8 cellular contexts compared by ENCODE assay signal in the genomic region with DNA sequence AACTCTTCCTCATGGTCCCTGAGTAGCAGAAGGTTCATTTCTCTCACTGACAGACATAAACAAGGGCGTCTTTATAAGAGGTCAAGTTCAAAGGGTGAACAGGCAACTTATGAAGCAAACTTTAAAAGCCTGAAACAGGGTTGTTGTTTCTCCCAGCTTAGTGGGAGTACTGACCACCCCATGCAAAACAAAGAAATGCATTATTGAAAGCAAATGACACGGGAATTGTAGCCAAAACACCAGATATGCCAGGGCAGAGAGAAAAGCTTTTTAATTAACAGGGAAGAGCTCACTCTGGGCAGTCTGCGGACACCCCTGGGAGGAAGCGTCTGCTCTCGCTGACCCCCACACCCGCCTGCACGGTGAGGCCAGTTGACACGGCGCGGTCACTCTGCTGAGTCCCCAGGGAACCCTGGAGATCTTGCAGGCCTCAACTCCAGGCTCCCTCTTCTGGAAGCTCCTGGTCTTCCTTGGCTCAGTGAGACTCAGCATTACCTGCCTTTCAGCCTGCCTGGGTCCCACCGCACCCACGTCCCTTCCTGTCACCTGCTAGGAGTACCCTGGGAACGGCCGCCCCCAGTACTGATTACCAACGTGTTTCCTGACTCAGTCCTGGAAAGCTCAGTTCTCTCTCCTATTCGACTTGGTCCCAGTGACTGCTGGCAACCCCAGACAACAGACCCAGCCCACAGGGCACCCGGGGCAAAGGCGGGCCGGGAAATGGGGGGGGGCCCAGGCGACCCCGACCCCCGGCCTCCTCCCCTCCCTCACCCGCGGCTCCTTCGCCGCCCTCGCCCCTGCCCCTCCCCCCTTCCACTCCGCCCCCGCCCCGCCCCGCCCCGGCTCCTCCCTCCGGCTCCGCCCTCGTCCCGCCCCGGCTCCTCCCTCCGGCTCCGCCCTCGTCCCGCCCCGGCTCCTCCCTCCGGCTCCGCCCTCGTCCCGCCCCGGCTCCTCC. TPM values are rescaled to one million over a fixed set of nuclear protein-coding genes. Genes with fewer than 3 reads are reported as not detected.
A peak's percentile ranks its signal among the peaks of the same experiment; 100 is the strongest.
DNase-seq lines count a peak whose midpoint lies in the region; ATAC-seq, FAIRE-seq and TF ChIP-seq lines count a peak whose summit lies in the region.

No MANE protein-coding gene starts in this region.

- peak overlapping the region; percentile 82 for H2AFZ ChIP-seq in neural progenitor cell (replicated peaks)

- H3K9me3 ChIP-seq in neural progenitor cell (ENCODE audit: low read depth): no peaks in the 10 kb centered on the region

- ATAC-seq in GM19455 (IDR thresholded peaks at IDR 0.05; ENCODE audit: unreplicated experiment): no peak

- peak overlapping the region; percentile 77 for H3K4me3 Mint-ChIP-seq in activated naive CD8-positive, alpha-beta T cell
- peak overlapping the region; percentile 76 for H3K4me3 Mint-ChIP-seq in neural progenitor cell

- H4K20me1 ChIP-seq in neural progenitor cell (ENCODE audit: low read depth): peaks cover 6% of the 10 kb centered on the region

- no peak for TF ChIP-seq CTCF in GM13976 (IDR thresholded peaks at IDR 0.05; ENCODE audit: borderline replicate concordance, control extremely low read depth, extremely low read depth, insufficient read depth, missing control alignments)
- peak; percentile 38 for TF ChIP-seq CTCF in neural progenitor cell (IDR thresholded peaks at IDR 0.05)

- peaks cover 18% of the 10 kb centered on the region for H3K4me1 Mint-ChIP-seq in activated naive CD8-positive, alpha-beta T cell (ENCODE audit: low read depth)
- H3K4me1 Mint-ChIP-seq in neural progenitor cell: peaks cover 22% of the 10 kb centered on the region

- no peaks in the 10 kb centered on the region for H3K27me3 ChIP-seq in neural progenitor cell

- peak; percentile 58 for DNase-seq in AG08395 (ENCODE audit: low spot score)
- peak; percentile 71 for DNase-seq in GM13976 (ENCODE audit: low spot score)
- peak; percentile 25 to 54 for DNase-seq in NCI-H524 (lab: John Stamatoyannopoulos, UW)
- DNase-seq in frontal cortex (ENCODE audit: low spot score in 2 of 2): peak; percentile 74
- DNase-seq in neural progenitor cell (ENCODE audit: low spot score): peak; percentile 71
- no peak for DNase-seq in NCI-H1694 (lab: John Stamatoyannopoulos, UW)

- in situ Hi-C loops in GM13976 (cut with MboI; ENCODE audit: low sequenced_read_pairs, unreplicated experiment): no loop called here

- H3K4me1 ChIP-seq in neural progenitor cell: no peaks in the 10 kb centered on the region

- no peak overlapping the region for H3K9ac ChIP-seq in neural progenitor cell

- peak overlapping the region; percentile 50 for H3K27ac Mint-ChIP-seq in activated naive CD8-positive, alpha-beta T cell
- no peak overlapping the region for H3K27ac Mint-ChIP-seq in neural progenitor cell

- H3K27me3 Mint-ChIP-seq in activated naive CD8-positive, alpha-beta T cell: no peaks in the 10 kb centered on the region
- peaks cover 8% of the 10 kb centered on the region for H3K27me3 Mint-ChIP-seq in neural progenitor cell (ENCODE audit: insufficient read depth, low read depth)

- H3K36me3 ChIP-seq in neural progenitor cell: no peaks in the 10 kb centered on the region

- H3K4me2 ChIP-seq in neural progenitor cell: peak overlapping the region; percentile 95

- H3K27ac ChIP-seq in neural progenitor cell: no peak overlapping the region

- H3K4me3 ChIP-seq in neural progenitor cell: peak overlapping the region; percentile 61

- no peaks in the 10 kb centered on the region for H3K9me3 Mint-ChIP-seq in activated naive CD8-positive, alpha-beta T cell (ENCODE audit: low read depth)
- no peaks in the 10 kb centered on the region for H3K9me3 Mint-ChIP-seq in neural progenitor cell

- H3K36me3 Mint-ChIP-seq in activated naive CD8-positive, alpha-beta T cell: no peaks in the 10 kb centered on the region
- no peaks in the 10 kb centered on the region for H3K36me3 Mint-ChIP-seq in neural progenitor cell

- no peak for FAIRE-seq in frontal cortex (lab: Jason Lieb, UNC)

- peaks cover 8% of the 10 kb centered on the region for H3F3A ChIP-seq in neural progenitor cell (ENCODE audit: low read depth)

- no peaks in the 10 kb centered on the region for H3K79me2 ChIP-seq in neural progenitor cell (ENCODE audit: low read depth)

RNA-seq across cellular contexts. Expression of gene CFAP410, which starts 1.0 kb away (rescaled TPM):
- 8.6 TPM for total RNA-seq in frontal cortex
- 7.5 and 17.9 TPM in 2 replicates for total RNA-seq in neural progenitor cell (ENCODE audit: low replicate concordance)

RNA-seq across cellular contexts. Expression of gene TRPM2, which starts 15.2 kb away (rescaled TPM):
- total RNA-seq in frontal cortex (1.6 TPM), neural progenitor cell (ENCODE audit: low replicate concordance) (0.28 TPM in 1 of 2 replicates, not detected in the other)

RNA-seq across cellular contexts. Expression of gene PFKL, which starts 38.4 kb away (rescaled TPM):
- total RNA-seq in frontal cortex (111 TPM), neural progenitor cell (ENCODE audit: low replicate concordance) (48.7 and 126 TPM in 2 replicates)

RNA-seq across cellular contexts. Expression of gene AIRE, which starts 52.5 kb away (rescaled TPM):
- 0.41 TPM for total RNA-seq in frontal cortex
- total RNA-seq in neural progenitor cell (ENCODE audit: low replicate concordance): not detected in 2 replicates
